ENCODE assay signal across 1 cellular context in the genomic region with DNA sequence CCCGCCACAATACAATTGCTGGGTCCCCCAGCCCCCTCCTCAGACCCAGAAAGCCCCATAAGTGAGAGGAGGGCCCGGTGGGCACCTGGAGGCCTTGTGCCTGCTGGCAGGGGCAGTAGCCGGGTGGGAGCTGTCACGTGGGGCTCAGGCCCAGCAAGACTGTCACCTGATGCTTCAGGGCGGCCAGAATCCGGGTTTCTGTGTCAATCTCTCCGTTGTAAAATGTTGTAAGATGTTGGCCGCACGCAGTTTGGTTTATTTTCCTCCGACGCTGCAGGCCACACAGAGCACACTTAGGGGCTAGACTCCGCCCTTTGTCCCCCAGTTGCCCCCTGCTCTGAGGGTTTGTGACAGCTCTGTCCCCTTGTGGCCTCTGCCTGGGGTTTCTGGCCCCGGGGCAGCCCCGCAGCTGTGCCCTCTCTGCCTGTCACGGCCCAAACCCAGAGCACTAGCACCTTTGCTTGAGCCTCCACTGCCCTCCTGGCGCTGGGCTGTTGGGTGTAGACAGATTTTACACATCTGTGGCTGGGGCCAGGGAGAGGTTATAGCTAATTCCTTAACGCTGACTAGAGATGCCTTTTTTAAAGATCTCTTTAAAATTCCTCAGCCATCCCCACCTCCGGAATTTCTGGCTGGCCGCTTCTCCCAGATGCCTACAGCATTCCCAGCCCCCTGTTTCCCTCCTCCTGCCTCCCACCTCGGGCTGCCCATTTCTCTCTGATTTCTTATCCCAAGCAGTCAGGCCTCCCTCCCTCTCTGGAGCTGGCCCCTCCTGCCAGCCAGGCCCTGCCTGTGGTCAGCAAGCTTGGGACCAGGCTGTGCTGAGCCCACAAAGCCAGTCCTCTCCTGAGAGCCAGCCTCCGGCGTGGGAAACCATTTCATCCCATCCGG.
TF ChIP-seq lines count a peak whose summit lies in the region.

No MANE protein-coding gene starts in this region.

TF ChIP-seq in IMR-90, 13 proteins besides CTCF, POLR2A, EP300 and RAD21:
- no peak for TF ChIP-seq NFE2L2 (IDR thresholded peaks at IDR 0.05; ENCODE audit: low read depth, low read length)
- TF ChIP-seq MAZ (IDR thresholded peaks at IDR 0.05; ENCODE audit: borderline replicate concordance, low read depth, low read length): peak; percentile 96; the same call in 1 of the 2 replicates
- TF ChIP-seq SMC3 (IDR thresholded peaks at IDR 0.05; ENCODE audit: low read depth, low read length): no peak
- TF ChIP-seq, protein P1, sequence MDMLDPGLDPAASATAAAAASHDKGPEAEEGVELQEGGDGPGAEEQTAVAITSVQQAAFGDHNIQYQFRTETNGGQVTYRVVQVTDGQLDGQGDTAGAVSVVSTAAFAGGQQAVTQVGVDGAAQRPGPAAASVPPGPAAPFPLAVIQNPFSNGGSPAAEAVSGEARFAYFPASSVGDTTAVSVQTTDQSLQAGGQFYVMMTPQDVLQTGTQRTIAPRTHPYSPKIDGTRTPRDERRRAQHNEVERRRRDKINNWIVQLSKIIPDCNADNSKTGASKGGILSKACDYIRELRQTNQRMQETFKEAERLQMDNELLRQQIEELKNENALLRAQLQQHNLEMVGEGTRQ (IDR thresholded peaks at IDR 0.05; ENCODE audit: low read depth, low read length): peak; percentile 79
- peak; percentile 93 for TF ChIP-seq RCOR1 (IDR thresholded peaks at IDR 0.05; ENCODE audit: insufficient replicate concordance, low read length)
- peak; percentile 25; the same call in 1 of the 2 replicates for TF ChIP-seq MXI1 (IDR thresholded peaks at IDR 0.05; ENCODE audit: borderline replicate concordance, low read depth, low read length)
